ENCODE assay signal across 10 cellular contexts in the genomic region with DNA sequence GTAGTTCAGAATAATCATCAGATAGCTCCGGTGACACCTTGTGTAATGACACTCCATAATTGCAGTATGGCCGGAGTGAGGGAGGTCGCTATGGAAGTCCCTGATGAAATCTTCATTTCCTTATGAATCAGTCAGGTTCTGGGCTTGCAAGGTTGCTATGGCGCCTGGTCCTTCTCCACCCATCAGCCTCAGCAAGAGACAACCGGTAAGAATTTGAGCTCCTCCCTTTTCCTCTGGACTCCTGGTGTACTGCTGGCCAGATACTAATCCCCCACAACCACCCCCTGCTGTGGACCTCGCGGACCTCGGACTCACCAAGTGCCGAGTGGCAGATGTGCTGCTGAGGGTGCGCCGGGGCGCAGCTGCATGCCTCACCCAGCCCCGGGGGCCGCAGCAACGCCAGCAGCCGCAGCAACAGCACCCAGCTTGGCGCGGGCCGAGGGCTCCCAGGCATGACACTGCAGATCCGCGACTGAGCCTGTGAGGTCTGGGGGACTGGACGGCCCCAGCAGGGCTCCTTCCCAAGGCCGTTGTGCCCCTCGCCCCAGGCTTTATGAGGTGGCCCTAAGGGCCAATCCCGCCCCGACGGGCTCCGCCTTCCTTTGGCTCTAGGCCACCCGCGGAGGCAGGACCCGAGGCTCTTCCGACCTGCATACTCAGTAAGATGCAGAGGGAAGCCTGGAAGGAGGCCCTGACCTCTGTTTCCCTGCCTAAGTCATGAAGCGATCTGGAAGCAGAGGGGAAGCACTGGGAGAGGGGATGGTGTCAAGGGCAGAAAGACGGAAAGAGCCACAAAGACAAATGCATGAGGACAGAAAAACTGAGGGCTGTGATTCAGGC. TPM values are rescaled to one million over a fixed set of nuclear protein-coding genes. Genes with fewer than 3 reads are reported as not detected.
DNase-seq lines count a peak whose midpoint lies in the region; ATAC-seq and TF ChIP-seq lines count a peak whose summit lies in the region.
"Had no signal": no experiment of that assay in that cellular context is flagged by ENCODE, and none has a peak within 500 bp of the region (broad histone marks: within the 10 kb centered on the region; RNA-seq: fewer than 3 reads in every experiment).

Gene TIMP4 (minus strand): TSS at position 526 of the 840 bp plus-strand sequence. CDS start 72 bp downstream, at position 454.

- CTCF ChIA-PET in CD8-positive, alpha-beta memory T cell (lab: Charles Lee): no interaction called here

- DNase-seq in AG09309 (ENCODE audit: low read depth) (no peak), NCI-H146 (lab: John Stamatoyannopoulos, UW) (peak; percentile 89), fibroblast of lung (ENCODE audit: low read depth in 2 of 2) (peak; percentile 52 to 64), neural crest cell (ENCODE audit: low read depth, low spot score) (peak; percentile 22), NCI-H1694 (lab: John Stamatoyannopoulos, UW) (no peak)
- DNase-seq in stimulated activated CD4-positive, alpha-beta T cell treated with anti-CD3 and anti-CD28 coated beads, Interleukin-4, amount 100 ng/mL, for 1 hour: no peak
- no peak for DNase-seq in CD8-positive, alpha-beta memory T cell
- DNase-seq: SJCRH30 had no signal

- peak within 1 kb of the TSS; percentile 78 for H2AFZ ChIP-seq in fibroblast of lung (ENCODE audit: low read length)

- peak within 1 kb of the TSS; percentile 81 for H3K4me2 ChIP-seq in fibroblast of lung (ENCODE audit: extremely low read depth, insufficient read depth, low read length)

- no peaks in the 10 kb centered on the region for H3K9me3 Mint-ChIP-seq in neural crest cell
- no peaks in the 10 kb centered on the region for H3K9me3 Mint-ChIP-seq in CD8-positive, alpha-beta memory T cell

- peak within 1 kb of the TSS; percentile 69 for H3K4me3 Mint-ChIP-seq in neural crest cell
- H3K4me3 Mint-ChIP-seq in CD8-positive, alpha-beta memory T cell: no peak within 1 kb of the TSS

- peaks cover 2% of the 10 kb centered on the region for H3K27me3 Mint-ChIP-seq in neural crest cell (ENCODE audit: low read depth)
- peaks cover 14 to 38% of the 10 kb centered on the region in 2 donors for H3K27me3 Mint-ChIP-seq in CD8-positive, alpha-beta memory T cell

- TF ChIP-seq CTCF in AG09309 (IDR thresholded peaks at IDR 0.05; ENCODE audit: control insufficient read depth, insufficient read depth, low read depth, low read length, missing control alignments) (no peak), fibroblast of lung (conservative IDR thresholded peaks at IDR 0.05 in 1 of 2, IDR thresholded peaks at IDR 0.05 in 1 of 2; ENCODE audit: low read depth in 1 of 2, low read length in 2 of 2) (no peak), neural crest cell (conservative IDR thresholded peaks at IDR 0.05) (no peak)

- H3K9ac ChIP-seq in fibroblast of lung (ENCODE audit: insufficient read depth, low read length): peak within 1 kb of the TSS; percentile 56

- no peaks in the 10 kb centered on the region for H4K20me1 ChIP-seq in fibroblast of lung (ENCODE audit: control insufficient read depth, extremely low read depth, insufficient read depth, low read length)

- H3K9me3 ChIP-seq in fibroblast of lung (ENCODE audit: control insufficient read depth, insufficient read depth, low read depth, low read length): no peaks in the 10 kb centered on the region
- H3K9me3 ChIP-seq in CD8-positive, alpha-beta memory T cell (ENCODE audit: low read length): no peaks in the 10 kb centered on the region
- H3K9me3 ChIP-seq: neutrophil, SJCRH30 had no signal

- peaks cover 19% of the 10 kb centered on the region for H3K4me1 Mint-ChIP-seq in neural crest cell
- H3K4me1 Mint-ChIP-seq in CD8-positive, alpha-beta memory T cell: no peaks in the 10 kb centered on the region

- ATAC-seq in GM18909 (IDR thresholded peaks at IDR 0.05; ENCODE audit: poor library complexity, unreplicated experiment): no peak

- H3K4me3 ChIP-seq in AG09309 (ENCODE audit: control insufficient read depth, low read depth, low read length) (peak within 1 kb of the TSS; percentile 38), fibroblast of lung (replicated peaks in 1 of 4; ENCODE audit: control extremely low read depth in 1 of 4, insufficient read depth in 1 of 4, low read depth in 3 of 4, low read length in 4 of 4) (peak within 1 kb of the TSS; percentile 38 to 55 (median 44))
- H3K4me3 ChIP-seq in CD8-positive, alpha-beta memory T cell (ENCODE audit: low read length): no peak within 1 kb of the TSS
- H3K4me3 ChIP-seq: SJCRH30 had no signal

- H3K79me2 ChIP-seq in fibroblast of lung (ENCODE audit: control insufficient read depth, insufficient read depth, low read length): no peaks in the 10 kb centered on the region

- H3K4me1 ChIP-seq in fibroblast of lung (ENCODE audit: control insufficient read depth, extremely low read depth, insufficient read depth, low read length): peaks cover 10% of the 10 kb centered on the region
- H3K4me1 ChIP-seq in CD8-positive, alpha-beta memory T cell (ENCODE audit: insufficient read depth, low read length): no peaks in the 10 kb centered on the region
- H3K4me1 ChIP-seq: SJCRH30 had no signal

- H3K27me3 ChIP-seq in fibroblast of lung (ENCODE audit: control insufficient read depth, insufficient read depth, low read length): no peaks in the 10 kb centered on the region
- H3K27me3 ChIP-seq in CD8-positive, alpha-beta memory T cell (ENCODE audit: insufficient read depth, low read length, poor library complexity, severe bottlenecking): no peaks in the 10 kb centered on the region

- POLR2A ChIA-PET in CD8-positive, alpha-beta memory T cell (lab: Charles Lee): no interaction called here

- H3K36me3 ChIP-seq in fibroblast of lung (ENCODE audit: control insufficient read depth, insufficient read depth, low read length): no peaks in the 10 kb centered on the region
- H3K36me3 ChIP-seq in CD8-positive, alpha-beta memory T cell (ENCODE audit: insufficient read depth, low read length): no peaks in the 10 kb centered on the region
- H3K36me3 ChIP-seq: neutrophil, SJCRH30 had no signal

- H3K27ac ChIP-seq in fibroblast of lung (ENCODE audit: insufficient read depth, low read length): no peak within 1 kb of the TSS
- H3K27ac ChIP-seq in CD8-positive, alpha-beta memory T cell (ENCODE audit: low read depth, low read length): no peak within 1 kb of the TSS
- H3K27ac ChIP-seq: neutrophil, SJCRH30 had no signal

- H3K36me3 Mint-ChIP-seq in neural crest cell (ENCODE audit: low read depth): no peaks in the 10 kb centered on the region
- no peaks in the 10 kb centered on the region for H3K36me3 Mint-ChIP-seq in CD8-positive, alpha-beta memory T cell

- H3K27ac Mint-ChIP-seq in neural crest cell (ENCODE audit: unreplicated experiment): peak within 1 kb of the TSS; percentile 38
- H3K27ac Mint-ChIP-seq in CD8-positive, alpha-beta memory T cell: no peak within 1 kb of the TSS

RNA-seq across cellular contexts. Expression of gene TIMP4, which starts in this region (rescaled TPM):
- 9.8 and 12.6 TPM in 2 replicates for total RNA-seq in fibroblast of lung
- polyA plus RNA-seq in fibroblast of lung: 2.8 and 5.2 TPM in 2 replicates
- polyA plus RNA-seq in fibroblast of lung (2012): 2.3 and 3.2 TPM in 2 replicates
- 2.7 and 9.6 TPM in 2 replicates for polyA minus RNA-seq in fibroblast of lung (ENCODE audit: low replicate concordance)
- 0.75 and 1.1 TPM in 2 replicates for total RNA-seq in neural crest cell
- not detected for total RNA-seq in CD8-positive, alpha-beta memory T cell
- not detected for polyA plus RNA-seq in CD8-positive, alpha-beta memory T cell
- total RNA-seq: SJCRH30 had no signal

Comparison
In these comparisons a context has a peak if more than half of its experiments do, and no peak if none do; other contexts are left out.
1. DNase-seq: peak in NCI-H146 (single experiment), fibroblast of lung (2 of 2) and neural crest cell (single experiment); none in AG09309 (single experiment), stimulated activated CD4-positive, alpha-beta T cell treated with anti-CD3 and anti-CD28 coated beads, Interleukin-4, amount 100 ng/mL, for 1 hour (single experiment), CD8-positive, alpha-beta memory T cell (0 of 5) and NCI-H1694 (single experiment).